ENCODE assay signal across 1 cellular context in genomic region chr4:2792396-2792710, GRCh38.
TF ChIP-seq lines count a peak whose summit lies in the region.

No MANE protein-coding gene starts in this region.

TF ChIP-seq in WTC11, 78 proteins besides CTCF, POLR2A, EP300 and RAD21 (continued from another document):
- TF ChIP-seq AR (CRISPR knock-in tag; IDR thresholded peaks at IDR 0.05) (no peak), ESRRA (CRISPR knock-in tag; IDR thresholded peaks at IDR 0.05; ENCODE audit: borderline replicate concordance) (no peak), FOXP4 (CRISPR knock-in tag; IDR thresholded peaks at IDR 0.05) (no peak), NR3C1 (CRISPR knock-in tag; conservative IDR thresholded peaks at IDR 0.05; ENCODE audit: low read depth) (0 out of 2 replicates have a peak, but pooled peaks have one; percentile 15), SMAD3 (CRISPR knock-in tag; IDR thresholded peaks at IDR 0.05; ENCODE audit: borderline replicate concordance) (no peak), ZNF138 (CRISPR knock-in tag; conservative IDR thresholded peaks at IDR 0.05) (no peak), FOXP1 (CRISPR knock-in tag; IDR thresholded peaks at IDR 0.05; ENCODE audit: borderline replicate concordance) (no peak), ZNF423 (CRISPR knock-in tag; IDR thresholded peaks at IDR 0.05) (no peak), ELF4 (CRISPR knock-in tag; IDR thresholded peaks at IDR 0.05; ENCODE audit: low read depth) (no peak)
- TF ChIP-seq, protein P1, sequence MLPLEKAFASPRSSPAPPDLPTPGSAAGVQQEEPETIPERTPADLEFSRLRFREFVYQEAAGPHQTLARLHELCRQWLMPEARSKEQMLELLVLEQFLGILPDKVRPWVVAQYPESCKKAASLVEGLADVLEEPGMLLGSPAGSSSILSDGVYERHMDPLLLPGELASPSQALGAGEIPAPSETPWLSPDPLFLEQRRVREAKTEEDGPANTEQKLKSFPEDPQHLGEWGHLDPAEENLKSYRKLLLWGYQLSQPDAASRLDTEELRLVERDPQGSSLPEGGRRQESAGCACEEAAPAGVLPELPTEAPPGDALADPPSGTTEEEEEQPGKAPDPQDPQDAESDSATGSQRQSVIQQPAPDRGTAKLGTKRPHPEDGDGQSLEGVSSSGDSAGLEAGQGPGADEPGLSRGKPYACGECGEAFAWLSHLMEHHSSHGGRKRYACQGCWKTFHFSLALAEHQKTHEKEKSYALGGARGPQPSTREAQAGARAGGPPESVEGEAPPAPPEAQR (CRISPR knock-in tag; IDR thresholded peaks at IDR 0.05), result no peak
- TF ChIP-seq, protein P2, sequence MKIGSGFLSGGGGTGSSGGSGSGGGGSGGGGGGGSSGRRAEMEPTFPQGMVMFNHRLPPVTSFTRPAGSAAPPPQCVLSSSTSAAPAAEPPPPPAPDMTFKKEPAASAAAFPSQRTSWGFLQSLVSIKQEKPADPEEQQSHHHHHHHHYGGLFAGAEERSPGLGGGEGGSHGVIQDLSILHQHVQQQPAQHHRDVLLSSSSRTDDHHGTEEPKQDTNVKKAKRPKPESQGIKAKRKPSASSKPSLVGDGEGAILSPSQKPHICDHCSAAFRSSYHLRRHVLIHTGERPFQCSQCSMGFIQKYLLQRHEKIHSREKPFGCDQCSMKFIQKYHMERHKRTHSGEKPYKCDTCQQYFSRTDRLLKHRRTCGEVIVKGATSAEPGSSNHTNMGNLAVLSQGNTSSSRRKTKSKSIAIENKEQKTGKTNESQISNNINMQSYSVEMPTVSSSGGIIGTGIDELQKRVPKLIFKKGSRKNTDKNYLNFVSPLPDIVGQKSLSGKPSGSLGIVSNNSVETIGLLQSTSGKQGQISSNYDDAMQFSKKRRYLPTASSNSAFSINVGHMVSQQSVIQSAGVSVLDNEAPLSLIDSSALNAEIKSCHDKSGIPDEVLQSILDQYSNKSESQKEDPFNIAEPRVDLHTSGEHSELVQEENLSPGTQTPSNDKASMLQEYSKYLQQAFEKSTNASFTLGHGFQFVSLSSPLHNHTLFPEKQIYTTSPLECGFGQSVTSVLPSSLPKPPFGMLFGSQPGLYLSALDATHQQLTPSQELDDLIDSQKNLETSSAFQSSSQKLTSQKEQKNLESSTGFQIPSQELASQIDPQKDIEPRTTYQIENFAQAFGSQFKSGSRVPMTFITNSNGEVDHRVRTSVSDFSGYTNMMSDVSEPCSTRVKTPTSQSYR (CRISPR knock-in tag; IDR thresholded peaks at IDR 0.05), result no peak
